ENCODE assay signal across 1 cellular context in genomic region chr9:131502781-131503625, GRCh38.
TF ChIP-seq lines count a peak whose summit lies in the region.

A gene with protein sequence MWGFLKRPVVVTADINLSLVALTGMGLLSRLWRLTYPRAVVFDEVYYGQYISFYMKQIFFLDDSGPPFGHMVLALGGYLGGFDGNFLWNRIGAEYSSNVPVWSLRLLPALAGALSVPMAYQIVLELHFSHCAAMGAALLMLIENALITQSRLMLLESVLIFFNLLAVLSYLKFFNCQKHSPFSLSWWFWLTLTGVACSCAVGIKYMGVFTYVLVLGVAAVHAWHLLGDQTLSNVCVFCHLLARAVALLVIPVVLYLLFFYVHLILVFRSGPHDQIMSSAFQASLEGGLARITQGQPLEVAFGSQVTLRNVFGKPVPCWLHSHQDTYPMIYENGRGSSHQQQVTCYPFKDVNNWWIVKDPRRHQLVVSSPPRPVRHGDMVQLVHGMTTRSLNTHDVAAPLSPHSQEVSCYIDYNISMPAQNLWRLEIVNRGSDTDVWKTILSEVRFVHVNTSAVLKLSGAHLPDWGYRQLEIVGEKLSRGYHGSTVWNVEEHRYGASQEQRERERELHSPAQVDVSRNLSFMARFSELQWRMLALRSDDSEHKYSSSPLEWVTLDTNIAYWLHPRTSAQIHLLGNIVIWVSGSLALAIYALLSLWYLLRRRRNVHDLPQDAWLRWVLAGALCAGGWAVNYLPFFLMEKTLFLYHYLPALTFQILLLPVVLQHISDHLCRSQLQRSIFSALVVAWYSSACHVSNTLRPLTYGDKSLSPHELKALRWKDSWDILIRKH (plus strand): TSS chr9:131502918. CDS start chr9:131504219, 1,301 bp downstream.

TF ChIP-seq in HepG2, 621 proteins besides CTCF, POLR2A, EP300 and RAD21 (continued from another document and continues in another):
- TF ChIP-seq ZNF280B (CRISPR knock-in tag; IDR thresholded peaks at IDR 0.05; ENCODE audit: borderline replicate concordance) (no peak), ZNF672 (CRISPR knock-in tag; IDR thresholded peaks at IDR 0.05) (no peak; the same call in 1 of the 2 replicates), THRA (CRISPR knock-in tag; IDR thresholded peaks at IDR 0.05; ENCODE audit: borderline replicate concordance) (no peak), ZNF292 (CRISPR knock-in tag; IDR thresholded peaks at IDR 0.05; ENCODE audit: borderline replicate concordance, low read depth) (no peak), BHLHE40 (IDR thresholded peaks at IDR 0.05; ENCODE audit: low read length) (0 out of 2 replicates have a peak, but pooled peaks have one; percentile 5), PHF8 (CRISPR knock-in tag; IDR thresholded peaks at IDR 0.05) (peak; percentile 98), ATF7-NPFF (CRISPR knock-in tag; IDR thresholded peaks at IDR 0.05; ENCODE audit: low read depth) (peak; percentile 91), ARNT (IDR thresholded peaks at IDR 0.05) (no peak), ZNF550 (CRISPR knock-in tag; IDR thresholded peaks at IDR 0.05; ENCODE audit: borderline replicate concordance) (no peak), MTA1 (CRISPR knock-in tag; IDR thresholded peaks at IDR 0.05; ENCODE audit: borderline replicate concordance) (peak; percentile 31; the same call in 1 of the 2 replicates), ZNF543 (CRISPR knock-in tag; IDR thresholded peaks at IDR 0.05) (peak; percentile 62; the same call in 1 of the 2 replicates), ZNF746 (CRISPR knock-in tag; IDR thresholded peaks at IDR 0.05) (no peak), ARNT2 (CRISPR knock-in tag; IDR thresholded peaks at IDR 0.05; ENCODE audit: low read depth) (0 out of 2 replicates have a peak, but pooled peaks have one; percentile 37), SP5 (CRISPR knock-in tag; IDR thresholded peaks at IDR 0.05; ENCODE audit: borderline replicate concordance, low read depth) (peak; percentile 35; the same call in 1 of the 2 replicates), ZNF160 (CRISPR knock-in tag; IDR thresholded peaks at IDR 0.05) (peak; percentile 62; the same call in 1 of the 2 replicates), ETV6 (CRISPR knock-in tag; conservative IDR thresholded peaks at IDR 0.05) (0 out of 2 replicates have a peak, but pooled peaks have one; percentile 70), SP2 (CRISPR knock-in tag; IDR thresholded peaks at IDR 0.05) (0 out of 2 replicates have a peak, but pooled peaks have one; percentile 15), ERF (CRISPR knock-in tag; IDR thresholded peaks at IDR 0.05) (peak; percentile 91; the same call in 1 of the 2 replicates), KLF12 (CRISPR knock-in tag; IDR thresholded peaks at IDR 0.05; ENCODE audit: borderline replicate concordance) (peak; percentile 70; the same call in 1 of the 2 replicates), TBP (CRISPR knock-in tag; IDR thresholded peaks at IDR 0.05) (no peak), ZNF614 (CRISPR knock-in tag; IDR thresholded peaks at IDR 0.05; ENCODE audit: borderline replicate concordance) (peak; percentile 37; the same call in 1 of the 2 replicates), SNRNP70 (IDR thresholded peaks at IDR 0.05; ENCODE audit: low read depth, low read length) (no peak), ZNF724P (CRISPR knock-in tag; IDR thresholded peaks at IDR 0.05; ENCODE audit: borderline replicate concordance) (no peak; the same call in 1 of the 2 replicates), ZNF629 (CRISPR knock-in tag; conservative IDR thresholded peaks at IDR 0.05) (no peak; the same call in 1 of the 2 replicates), ZNF326 (CRISPR knock-in tag; IDR thresholded peaks at IDR 0.05; ENCODE audit: borderline replicate concordance) (no peak), ZNF607 (CRISPR knock-in tag; IDR thresholded peaks at IDR 0.05; ENCODE audit: borderline replicate concordance) (peak; percentile 79; the same call in 1 of the 2 replicates), IRX3 (CRISPR knock-in tag; IDR thresholded peaks at IDR 0.05; ENCODE audit: borderline replicate concordance, low read depth) (no peak; the same call in 1 of the 2 replicates), ZNF619 (CRISPR knock-in tag; IDR thresholded peaks at IDR 0.05) (0 out of 2 replicates have a peak, but pooled peaks have one; percentile 56), FOXA3 (CRISPR knock-in tag; IDR thresholded peaks at IDR 0.05) (peak; percentile 55; the same call in 1 of the 2 replicates), PHF20 (CRISPR knock-in tag; IDR thresholded peaks at IDR 0.05) (peak; percentile 78), FOXJ3 (CRISPR knock-in tag; IDR thresholded peaks at IDR 0.05; ENCODE audit: borderline replicate concordance) (no peak), ZNF30 (CRISPR knock-in tag; IDR thresholded peaks at IDR 0.05) (peak; percentile 55), RBFOX2 (IDR thresholded peaks at IDR 0.05; ENCODE audit: low read depth, low read length) (peak; percentile 71), MYC (CRISPR knock-in tag; IDR thresholded peaks at IDR 0.05; ENCODE audit: borderline replicate concordance) (peak; percentile 61; the same call in 1 of the 2 replicates), NONO (IDR thresholded peaks at IDR 0.05) (no peak), NONO (CRISPR knock-in tag; conservative IDR thresholded peaks at IDR 0.05) (peak; percentile 89), ZNF572 (CRISPR knock-in tag; IDR thresholded peaks at IDR 0.05) (0 out of 2 replicates have a peak, but pooled peaks have one; percentile 87), HDAC1 (CRISPR knock-in tag; IDR thresholded peaks at IDR 0.05) (peak; percentile 92)
- TF ChIP-seq, protein P1, sequence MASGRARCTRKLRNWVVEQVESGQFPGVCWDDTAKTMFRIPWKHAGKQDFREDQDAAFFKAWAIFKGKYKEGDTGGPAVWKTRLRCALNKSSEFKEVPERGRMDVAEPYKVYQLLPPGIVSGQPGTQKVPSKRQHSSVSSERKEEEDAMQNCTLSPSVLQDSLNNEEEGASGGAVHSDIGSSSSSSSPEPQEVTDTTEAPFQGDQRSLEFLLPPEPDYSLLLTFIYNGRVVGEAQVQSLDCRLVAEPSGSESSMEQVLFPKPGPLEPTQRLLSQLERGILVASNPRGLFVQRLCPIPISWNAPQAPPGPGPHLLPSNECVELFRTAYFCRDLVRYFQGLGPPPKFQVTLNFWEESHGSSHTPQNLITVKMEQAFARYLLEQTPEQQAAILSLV (CRISPR knock-in tag; IDR thresholded peaks at IDR 0.05; ENCODE audit: borderline replicate concordance), result peak; percentile 72; the same call in 1 of the 2 replicates
- TF ChIP-seq, protein P2, sequence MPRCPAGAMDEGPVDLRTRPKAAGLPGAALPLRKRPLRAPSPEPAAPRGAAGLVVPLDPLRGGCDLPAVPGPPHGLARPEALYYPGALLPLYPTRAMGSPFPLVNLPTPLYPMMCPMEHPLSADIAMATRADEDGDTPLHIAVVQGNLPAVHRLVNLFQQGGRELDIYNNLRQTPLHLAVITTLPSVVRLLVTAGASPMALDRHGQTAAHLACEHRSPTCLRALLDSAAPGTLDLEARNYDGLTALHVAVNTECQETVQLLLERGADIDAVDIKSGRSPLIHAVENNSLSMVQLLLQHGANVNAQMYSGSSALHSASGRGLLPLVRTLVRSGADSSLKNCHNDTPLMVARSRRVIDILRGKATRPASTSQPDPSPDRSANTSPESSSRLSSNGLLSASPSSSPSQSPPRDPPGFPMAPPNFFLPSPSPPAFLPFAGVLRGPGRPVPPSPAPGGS (CRISPR knock-in tag; IDR thresholded peaks at IDR 0.05), result peak; percentile 71; the same call in 1 of the 2 replicates
- TF ChIP-seq, protein P3, sequence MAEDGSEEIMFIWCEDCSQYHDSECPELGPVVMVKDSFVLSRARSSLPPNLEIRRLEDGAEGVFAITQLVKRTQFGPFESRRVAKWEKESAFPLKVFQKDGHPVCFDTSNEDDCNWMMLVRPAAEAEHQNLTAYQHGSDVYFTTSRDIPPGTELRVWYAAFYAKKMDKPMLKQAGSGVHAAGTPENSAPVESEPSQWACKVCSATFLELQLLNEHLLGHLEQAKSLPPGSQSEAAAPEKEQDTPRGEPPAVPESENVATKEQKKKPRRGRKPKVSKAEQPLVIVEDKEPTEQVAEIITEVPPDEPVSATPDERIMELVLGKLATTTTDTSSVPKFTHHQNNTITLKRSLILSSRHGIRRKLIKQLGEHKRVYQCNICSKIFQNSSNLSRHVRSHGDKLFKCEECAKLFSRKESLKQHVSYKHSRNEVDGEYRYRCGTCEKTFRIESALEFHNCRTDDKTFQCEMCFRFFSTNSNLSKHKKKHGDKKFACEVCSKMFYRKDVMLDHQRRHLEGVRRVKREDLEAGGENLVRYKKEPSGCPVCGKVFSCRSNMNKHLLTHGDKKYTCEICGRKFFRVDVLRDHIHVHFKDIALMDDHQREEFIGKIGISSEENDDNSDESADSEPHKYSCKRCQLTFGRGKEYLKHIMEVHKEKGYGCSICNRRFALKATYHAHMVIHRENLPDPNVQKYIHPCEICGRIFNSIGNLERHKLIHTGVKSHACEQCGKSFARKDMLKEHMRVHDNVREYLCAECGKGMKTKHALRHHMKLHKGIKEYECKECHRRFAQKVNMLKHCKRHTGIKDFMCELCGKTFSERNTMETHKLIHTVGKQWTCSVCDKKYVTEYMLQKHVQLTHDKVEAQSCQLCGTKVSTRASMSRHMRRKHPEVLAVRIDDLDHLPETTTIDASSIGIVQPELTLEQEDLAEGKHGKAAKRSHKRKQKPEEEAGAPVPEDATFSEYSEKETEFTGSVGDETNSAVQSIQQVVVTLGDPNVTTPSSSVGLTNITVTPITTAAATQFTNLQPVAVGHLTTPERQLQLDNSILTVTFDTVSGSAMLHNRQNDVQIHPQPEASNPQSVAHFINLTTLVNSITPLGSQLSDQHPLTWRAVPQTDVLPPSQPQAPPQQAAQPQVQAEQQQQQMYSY (CRISPR knock-in tag; IDR thresholded peaks at IDR 0.05), result peak; percentile 63; the same call in 1 of the 2 replicates
- TF ChIP-seq, protein P4, sequence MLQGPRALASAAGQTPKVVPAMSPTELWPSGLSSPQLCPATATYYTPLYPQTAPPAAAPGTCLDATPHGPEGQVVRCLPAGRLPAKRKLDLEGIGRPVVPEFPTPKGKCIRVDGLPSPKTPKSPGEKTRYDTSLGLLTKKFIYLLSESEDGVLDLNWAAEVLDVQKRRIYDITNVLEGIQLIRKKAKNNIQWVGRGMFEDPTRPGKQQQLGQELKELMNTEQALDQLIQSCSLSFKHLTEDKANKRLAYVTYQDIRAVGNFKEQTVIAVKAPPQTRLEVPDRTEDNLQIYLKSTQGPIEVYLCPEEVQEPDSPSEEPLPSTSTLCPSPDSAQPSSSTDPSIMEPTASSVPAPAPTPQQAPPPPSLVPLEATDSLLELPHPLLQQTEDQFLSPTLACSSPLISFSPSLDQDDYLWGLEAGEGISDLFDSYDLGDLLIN (CRISPR knock-in tag; IDR thresholded peaks at IDR 0.05; ENCODE audit: borderline replicate concordance), result no peak
- TF ChIP-seq, protein P5, sequence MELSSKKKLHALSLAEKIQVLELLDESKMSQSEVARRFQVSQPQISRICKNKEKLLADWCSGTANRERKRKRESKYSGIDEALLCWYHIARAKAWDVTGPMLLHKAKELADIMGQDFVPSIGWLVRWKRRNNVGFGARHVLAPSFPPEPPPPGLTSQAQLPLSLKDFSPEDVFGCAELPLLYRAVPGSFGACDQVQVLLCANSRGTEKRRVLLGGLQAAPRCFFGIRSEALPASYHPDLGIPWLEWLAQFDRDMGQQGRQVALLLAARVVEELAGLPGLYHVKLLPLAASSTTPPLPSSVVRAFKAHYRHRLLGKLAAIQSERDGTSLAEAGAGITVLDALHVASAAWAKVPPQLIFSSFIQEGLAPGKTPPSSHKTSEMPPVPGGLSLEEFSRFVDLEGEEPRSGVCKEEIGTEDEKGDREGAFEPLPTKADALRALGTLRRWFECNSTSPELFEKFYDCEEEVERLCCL (CRISPR knock-in tag; IDR thresholded peaks at IDR 0.05; ENCODE audit: borderline replicate concordance), result peak; percentile 18; the same call in 1 of the 2 replicates
- TF ChIP-seq, protein P6, sequence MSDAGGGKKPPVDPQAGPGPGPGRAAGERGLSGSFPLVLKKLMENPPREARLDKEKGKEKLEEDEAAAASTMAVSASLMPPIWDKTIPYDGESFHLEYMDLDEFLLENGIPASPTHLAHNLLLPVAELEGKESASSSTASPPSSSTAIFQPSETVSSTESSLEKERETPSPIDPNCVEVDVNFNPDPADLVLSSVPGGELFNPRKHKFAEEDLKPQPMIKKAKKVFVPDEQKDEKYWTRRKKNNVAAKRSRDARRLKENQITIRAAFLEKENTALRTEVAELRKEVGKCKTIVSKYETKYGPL (CRISPR knock-in tag; IDR thresholded peaks at IDR 0.05), result no peak
- TF ChIP-seq, protein P7, sequence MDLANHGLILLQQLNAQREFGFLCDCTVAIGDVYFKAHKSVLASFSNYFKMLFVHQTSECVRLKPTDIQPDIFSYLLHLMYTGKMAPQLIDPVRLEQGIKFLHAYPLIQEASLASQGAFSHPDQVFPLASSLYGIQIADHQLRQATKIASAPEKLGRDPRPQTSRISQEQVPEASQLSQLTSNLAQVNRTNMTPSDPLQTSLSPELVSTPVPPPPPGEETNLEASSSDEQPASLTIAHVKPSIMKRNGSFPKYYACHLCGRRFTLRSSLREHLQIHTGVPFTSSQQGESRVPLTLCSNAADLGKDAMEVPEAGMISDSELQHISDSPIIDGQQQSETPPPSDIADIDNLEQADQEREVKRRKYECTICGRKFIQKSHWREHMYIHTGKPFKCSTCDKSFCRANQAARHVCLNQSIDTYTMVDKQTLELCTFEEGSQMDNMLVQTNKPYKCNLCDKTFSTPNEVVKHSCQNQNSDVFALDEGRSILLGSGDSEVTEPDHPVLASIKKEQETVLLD (CRISPR knock-in tag; IDR thresholded peaks at IDR 0.05; ENCODE audit: low read depth), result peak; percentile 50; the same call in 1 of the 2 replicates
